ENCODE assay signal across 8 cellular contexts in the genomic region with DNA sequence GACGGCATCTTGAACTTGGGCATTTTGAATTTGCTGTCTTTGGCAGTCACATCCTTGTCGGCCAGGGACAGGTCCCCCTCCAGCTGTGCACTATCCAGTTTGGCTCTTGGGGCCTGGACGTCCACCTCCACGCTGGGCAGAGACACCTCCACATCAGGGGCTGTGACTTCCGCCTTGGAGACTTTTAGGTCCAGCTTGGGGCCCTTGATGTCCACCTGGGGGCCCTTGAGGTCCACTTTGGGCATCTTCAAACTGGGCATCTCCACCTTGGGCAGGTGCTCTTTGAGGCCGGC. TPM values are rescaled to one million over a fixed set of nuclear protein-coding genes. Genes with fewer than 3 reads are reported as not detected.
"Had no signal": no experiment of that assay in that cellular context is flagged by ENCODE, and none has a peak within 500 bp of the region (broad histone marks: within the 10 kb centered on the region; RNA-seq: fewer than 3 reads in every experiment).

No MANE protein-coding gene starts in this region.

RNA-seq across cellular contexts. Expression of gene PLD4, which starts 19.3 kb away (rescaled TPM):
- total RNA-seq: dermis microvascular lymphatic vessel endothelial cell, endodermal cell, epithelial cell of proximal tubule, fibroblast of villous mesenchyme, foreskin keratinocyte, gastrocnemius medialis, glomerular endothelial cell had no signal
- polyA plus RNA-seq: fibroblast of lung had no signal
